ENCODE assay signal across 31 cellular contexts in genomic region chr10:70711911-70712310, GRCh38. TPM values are rescaled to one million over a fixed set of nuclear protein-coding genes. Genes with fewer than 3 reads are reported as not detected.
"Had no signal": no experiment of that assay in that cellular context is flagged by ENCODE, and none has a peak within 500 bp of the region (broad histone marks: within the 10 kb centered on the region; RNA-seq: fewer than 3 reads in every experiment).

No MANE protein-coding gene starts in this region.

- H3K36me3 ChIP-seq: brain microvascular endothelial cell, esophagus squamous epithelium, gastroesophageal sphincter had no signal

- H3K27me3 Mint-ChIP-seq: activated CD4-positive, alpha-beta T cell treated with anti-CD3 and anti-CD28 coated beads, Interleukin-2, amount 10 ng/mL, durations not matched to agents 7 days and 5 days; activated naive CD8-positive, alpha-beta T cell; activated T-helper 17 cell treated with anti-CD3 and anti-CD28 coated beads, Interleukin-2, amount 50 U/mL, for 72 hours; central memory CD8-positive, alpha-beta T cell; T-cell had no signal

- H3K4me1 Mint-ChIP-seq: activated CD4-positive, alpha-beta T cell treated with anti-CD3 and anti-CD28 coated beads, Interleukin-2, amount 10 ng/mL, durations not matched to agents 7 days and 5 days; activated T-helper 17 cell treated with anti-CD3 and anti-CD28 coated beads, Interleukin-2, amount 50 U/mL, for 72 hours; central memory CD8-positive, alpha-beta T cell; T-cell had no signal

- H3K9me3 ChIP-seq: esophagus squamous epithelium, gastroesophageal sphincter had no signal

- DNase-seq: activated CD4-positive, alpha-beta memory T cell treated with anti-CD3 and anti-CD28 coated beads, Interleukin-2, amount 10 ng/mL, durations not matched to agents 7 days and 5 days; activated CD4-positive, alpha-beta T cell treated with anti-CD3 and anti-CD28 coated beads for 1 hour; activated CD4-positive, alpha-beta T cell treated with anti-CD3 and anti-CD28 coated beads for 4 hours; activated CD4-positive, alpha-beta T cell treated with anti-CD3 and anti-CD28 coated beads, Interleukin-2, amount 10 ng/mL, durations not matched to agents 7 days and 5 days; activated CD4-positive, alpha-beta T cell treated with anti-CD3 and anti-CD28 coated beads, Interleukin-2, amount 50 U/mL, for 4 hours; activated CD8-positive, alpha-beta memory T cell treated with anti-CD3 and anti-CD28 coated beads, Interleukin-2, amount 50 U/mL, for 48 hours; activated effector memory CD4-positive, alpha-beta T cell treated with Interleukin-2 at 50 U/mL for 16 hours; activated gamma-delta T cell treated with Interleukin-2 at 50 U/mL for 16 hours; activated naive CD4-positive, alpha-beta T cell treated with anti-CD3 and anti-CD28 coated beads, Interleukin-2, amount 50 U/mL, for 16 hours; activated naive CD4-positive, alpha-beta T cell treated with Interleukin-2 at 50 U/mL for 16 hours; activated T-cell treated with anti-CD3 and anti-CD28 coated beads, Interleukin-2, amount 50 U/mL, for 4 hours; amniotic stem cell; anterior cingulate cortex; brain microvascular endothelial cell; dermis blood vessel endothelial cell; effector CD4-positive, alpha-beta T cell; esophagus squamous epithelium; foreskin melanocyte; head of caudate nucleus; SW 1271; T-cell; T1000 had no signal

- H3K9me3 Mint-ChIP-seq: activated CD4-positive, alpha-beta memory T cell treated with anti-CD3 and anti-CD28 coated beads, Interleukin-2, amount 10 ng/mL, durations not matched to agents 7 days and 5 days; activated CD4-positive, alpha-beta T cell treated with anti-CD3 and anti-CD28 coated beads, Interleukin-2, amount 10 ng/mL, durations not matched to agents 7 days and 5 days; activated T-cell treated with anti-CD3 and anti-CD28 coated beads, Interleukin-2, amount 50 U/mL, for 4 hours; activated T-helper 17 cell treated with anti-CD3 and anti-CD28 coated beads, Interleukin-2, amount 50 U/mL, for 72 hours; central memory CD8-positive, alpha-beta T cell; T-cell; T-helper 1 cell treated with Interleukin-12 subunit alpha and Interleukin-12 subunit beta and Interleukin-4 antibody, amounts not matched to agents 30 μg/mL and 1 μg/mL, for 36 hours had no signal

- H3K4me3 ChIP-seq: coronary artery, esophagus squamous epithelium, gastroesophageal sphincter had no signal

- H3K27ac Mint-ChIP-seq: activated CD4-positive, alpha-beta memory T cell treated with anti-CD3 and anti-CD28 coated beads, Interleukin-2, amount 10 ng/mL, durations not matched to agents 7 days and 5 days; activated CD4-positive, alpha-beta T cell treated with anti-CD3 and anti-CD28 coated beads, Interleukin-2, amount 10 ng/mL, durations not matched to agents 7 days and 5 days; activated naive CD8-positive, alpha-beta T cell; activated T-helper 17 cell treated with anti-CD3 and anti-CD28 coated beads, Interleukin-2, amount 50 U/mL, for 72 hours; T-cell; T-helper 1 cell treated with Interleukin-12 subunit alpha and Interleukin-12 subunit beta and Interleukin-4 antibody, amounts not matched to agents 30 μg/mL and 1 μg/mL, for 36 hours had no signal

- H3K27ac ChIP-seq: brain microvascular endothelial cell, coronary artery, epithelial cell of prostate, esophagus squamous epithelium, gastroesophageal sphincter had no signal

- H3K4me3 Mint-ChIP-seq: activated CD4-positive, alpha-beta memory T cell treated with anti-CD3 and anti-CD28 coated beads, Interleukin-2, amount 10 ng/mL, durations not matched to agents 7 days and 5 days; activated CD4-positive, alpha-beta T cell treated with anti-CD3 and anti-CD28 coated beads, Interleukin-2, amount 10 ng/mL, durations not matched to agents 7 days and 5 days; activated naive CD8-positive, alpha-beta T cell; activated T-cell treated with anti-CD3 and anti-CD28 coated beads, Interleukin-2, amount 50 U/mL, for 4 hours; activated T-helper 17 cell treated with anti-CD3 and anti-CD28 coated beads, Interleukin-2, amount 50 U/mL, for 72 hours; central memory CD8-positive, alpha-beta T cell; T-cell; T-helper 1 cell treated with Interleukin-12 subunit alpha and Interleukin-12 subunit beta and Interleukin-4 antibody, amounts not matched to agents 30 μg/mL and 1 μg/mL, for 36 hours had no signal

- ATAC-seq: activated T-cell treated with anti-CD3 and anti-CD28 coated beads, Interleukin-2, amount 50 U/mL, for 4 hours; activated T-helper 17 cell treated with anti-CD3 and anti-CD28 coated beads, Interleukin-2, amount 50 U/mL, for 72 hours; gastroesophageal sphincter; T-cell had no signal

- H3K27me3 ChIP-seq: brain microvascular endothelial cell, esophagus squamous epithelium, gastroesophageal sphincter had no signal

- H3K36me3 Mint-ChIP-seq: activated naive CD8-positive, alpha-beta T cell; T-cell had no signal

RNA-seq across cellular contexts. Expression of gene ADAMTS14, which starts 39.6 kb away (rescaled TPM):
- total RNA-seq: activated CD4-positive, alpha-beta memory T cell treated with anti-CD3 and anti-CD28 coated beads, Interleukin-2, amount 10 ng/mL, durations not matched to agents 7 days and 5 days; activated CD4-positive, alpha-beta T cell treated with anti-CD3 and anti-CD28 coated beads, Interleukin-2, amount 10 ng/mL, durations not matched to agents 7 days and 5 days; endothelial cell of umbilical vein; T-helper 2 cell treated with Interferon-gamma antibody and Interleukin-4, amounts not matched to agents 100 ng/mL and 5 ng/mL, for 36 hours had no signal
- polyA plus RNA-seq: endothelial cell of umbilical vein had no signal
